Comparison of ENCODE assay signal across 1 cellular context in the genomic region with DNA sequence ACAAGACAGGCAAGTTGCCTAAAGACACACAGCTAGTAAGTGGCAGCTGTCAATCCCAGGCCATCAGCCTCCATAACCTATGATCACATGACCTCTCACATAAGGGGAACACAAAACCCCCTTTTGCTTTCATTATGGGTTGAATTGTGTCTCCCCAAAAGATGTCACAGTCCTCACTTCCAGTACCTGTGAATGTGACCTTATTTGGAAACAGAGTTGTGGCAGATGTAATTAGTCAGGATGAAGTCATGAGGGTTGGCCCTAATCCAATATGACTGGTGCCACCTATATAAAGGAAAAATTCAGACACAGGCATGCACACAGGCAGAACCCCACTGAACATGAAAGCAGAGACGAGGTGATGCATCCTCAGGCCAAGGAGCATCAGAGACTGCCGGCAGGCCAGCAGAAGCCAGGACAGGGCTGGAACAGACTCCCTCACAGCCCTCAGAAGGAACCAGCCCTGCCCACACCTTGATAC.
TF ChIP-seq lines count a peak whose summit lies in the region.

No MANE protein-coding gene starts in this region.

TF ChIP-seq in HepG2, 621 proteins besides CTCF, POLR2A, EP300 and RAD21 (continued from another document):
- TF ChIP-seq BCL3 (CRISPR knock-in tag; IDR thresholded peaks at IDR 0.05) (no peak), SIX1 (CRISPR knock-in tag; IDR thresholded peaks at IDR 0.05; ENCODE audit: borderline replicate concordance) (no peak), NFE2L1 (CRISPR knock-in tag; IDR thresholded peaks at IDR 0.05; ENCODE audit: borderline replicate concordance) (no peak), TRIM24 (CRISPR knock-in tag; IDR thresholded peaks at IDR 0.05) (no peak)
TF ChIP-seq in HepG2: peak in this region for 0.
